In the genomic region with DNA sequence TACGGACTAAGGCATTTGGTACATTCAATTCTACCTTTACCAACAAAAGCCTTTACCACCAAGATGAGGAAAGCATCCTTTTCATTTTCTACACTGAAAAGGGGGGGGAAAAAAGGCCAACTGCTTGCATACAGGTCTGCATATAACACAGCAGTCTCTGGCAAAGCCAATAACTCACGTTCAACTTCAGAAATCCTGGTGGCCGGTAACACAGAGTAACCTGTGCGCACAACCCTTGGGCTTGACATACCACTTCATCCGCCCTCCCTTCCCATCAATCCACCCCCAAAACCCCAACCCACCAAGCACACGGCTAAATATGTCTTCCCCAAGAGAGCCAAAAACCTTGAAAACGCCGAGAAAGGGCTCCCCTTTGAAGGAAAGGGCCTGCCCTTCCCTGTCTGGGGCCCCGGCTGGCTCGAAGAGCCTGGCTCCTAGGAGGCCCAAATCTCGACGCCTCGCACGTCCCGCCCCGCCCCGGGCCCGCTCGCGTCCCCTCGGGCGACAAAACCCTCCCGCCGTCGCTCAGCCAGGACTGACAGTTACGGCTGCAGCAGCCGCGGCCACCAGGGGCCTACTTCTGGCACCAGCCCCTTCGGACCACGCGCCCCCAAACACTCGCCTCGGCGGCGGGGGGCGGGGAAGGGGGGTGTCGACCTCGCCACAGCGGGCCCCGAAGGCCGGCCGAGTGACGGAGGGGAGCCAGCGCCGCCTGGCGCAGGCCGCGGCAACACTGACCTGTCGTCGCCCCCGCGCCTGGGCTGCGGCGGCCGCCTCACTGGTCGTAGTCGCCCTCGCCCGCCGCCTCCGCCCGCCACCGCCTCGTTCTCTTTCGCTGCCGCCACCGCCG, we compare ENCODE assay signal across 1 cellular context.
TF ChIP-seq lines count a peak whose summit lies in the region.

No MANE protein-coding gene starts in this region.

TF ChIP-seq in HepG2, 621 proteins besides CTCF, POLR2A, EP300 and RAD21 (continued from another document):
- TF ChIP-seq ZNF772 (CRISPR knock-in tag; IDR thresholded peaks at IDR 0.05) = 0 out of 2 replicates have a peak, but pooled peaks have one; percentile 23
- TF ChIP-seq, protein P1, sequence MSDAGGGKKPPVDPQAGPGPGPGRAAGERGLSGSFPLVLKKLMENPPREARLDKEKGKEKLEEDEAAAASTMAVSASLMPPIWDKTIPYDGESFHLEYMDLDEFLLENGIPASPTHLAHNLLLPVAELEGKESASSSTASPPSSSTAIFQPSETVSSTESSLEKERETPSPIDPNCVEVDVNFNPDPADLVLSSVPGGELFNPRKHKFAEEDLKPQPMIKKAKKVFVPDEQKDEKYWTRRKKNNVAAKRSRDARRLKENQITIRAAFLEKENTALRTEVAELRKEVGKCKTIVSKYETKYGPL (CRISPR knock-in tag; IDR thresholded peaks at IDR 0.05) = no peak
- no peak for TF ChIP-seq TBP (CRISPR knock-in tag; IDR thresholded peaks at IDR 0.05)
- TF ChIP-seq MAFG (CRISPR knock-in tag; IDR thresholded peaks at IDR 0.05) = 0 out of 2 replicates have a peak, but pooled peaks have one; percentile 44
- TF ChIP-seq IKZF4 (CRISPR knock-in tag; IDR thresholded peaks at IDR 0.05; ENCODE audit: borderline replicate concordance, low read depth, not compliant biosample characterization) = peak; percentile 43
- TF ChIP-seq ZNF670 (CRISPR knock-in tag; IDR thresholded peaks at IDR 0.05; ENCODE audit: borderline replicate concordance) = 0 out of 2 replicates have a peak, but pooled peaks have one; percentile 24
- no peak for TF ChIP-seq ZNF292 (CRISPR knock-in tag; IDR thresholded peaks at IDR 0.05; ENCODE audit: borderline replicate concordance, low read depth)
- no peak for TF ChIP-seq SETDB1 (CRISPR knock-in tag; IDR thresholded peaks at IDR 0.05; ENCODE audit: borderline replicate concordance)
- TF ChIP-seq ZNF326 (CRISPR knock-in tag; IDR thresholded peaks at IDR 0.05; ENCODE audit: borderline replicate concordance) = no peak
- no peak for TF ChIP-seq IRX3 (CRISPR knock-in tag; IDR thresholded peaks at IDR 0.05; ENCODE audit: borderline replicate concordance, low read depth)
